8 cellular contexts compared by ENCODE assay signal in the genomic region with DNA sequence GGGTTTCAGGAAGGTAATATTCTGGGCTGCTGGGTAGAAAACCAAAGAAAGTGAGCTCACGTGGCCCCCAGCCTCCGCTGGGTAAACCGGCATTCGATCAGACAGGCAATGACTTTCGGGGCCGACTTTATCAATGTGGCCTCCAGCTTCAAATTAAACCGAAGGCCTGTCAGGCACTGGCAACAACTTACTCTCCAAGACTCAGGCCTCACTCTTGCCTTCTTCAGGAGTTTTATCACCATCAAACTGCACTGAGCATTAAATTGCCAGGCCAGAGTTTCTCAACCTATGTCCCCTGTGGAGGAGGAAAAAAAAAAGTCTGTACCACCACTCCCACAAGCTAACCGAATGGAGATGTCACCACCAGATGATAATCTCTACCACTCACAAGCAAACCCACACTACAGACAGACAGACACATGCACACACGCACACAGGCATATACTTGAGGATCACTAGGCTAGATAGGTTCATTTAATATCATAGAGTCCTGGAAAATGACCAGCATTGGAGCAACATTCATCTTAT. TPM values are rescaled to one million over a fixed set of nuclear protein-coding genes. Genes with fewer than 3 reads are reported as not detected.
A peak's percentile ranks its signal among the peaks of the same experiment; 100 is the strongest.
DNase-seq lines count a peak whose midpoint lies in the region; ATAC-seq and TF ChIP-seq lines count a peak whose summit lies in the region.

No MANE protein-coding gene starts in this region.

- H3K27me3 Mint-ChIP-seq in stimulated activated naive B cell treated with anti-CD40 and anti-IgM and Interleukin-4, amounts not matched to agents 10 μg/mL and 1 μg/mL and 100 μg/mL, for 72 hours, result peaks cover 13% of the 10 kb centered on the region in 2 donors

- peak overlapping the region; percentile 92 for H2AFZ ChIP-seq in SK-N-SH (ENCODE audit: low read depth)
- H2AFZ ChIP-seq in hepatocyte, result peak overlapping the region; percentile 92

- H3K36me3 Mint-ChIP-seq in stimulated activated naive B cell treated with anti-CD40 and anti-IgM and Interleukin-4, amounts not matched to agents 10 μg/mL and 1 μg/mL and 100 μg/mL, for 72 hours, result no peaks in the 10 kb centered on the region

- TF ChIP-seq EP300 in SK-N-SH (IDR thresholded peaks at IDR 0.05; ENCODE audit: borderline replicate concordance in 1 of 2, low read depth in 1 of 2, low read length in 1 of 2), result no peak

- H3K4me3 Mint-ChIP-seq in stimulated activated naive B cell treated with anti-CD40 and anti-IgM and Interleukin-4, amounts not matched to agents 10 μg/mL and 1 μg/mL and 100 μg/mL, for 72 hours, result peak overlapping the region; percentile 91

- H3K9me2 ChIP-seq in SK-N-SH (no peaks in the 10 kb centered on the region), hepatocyte (replicated peaks; ENCODE audit: insufficient read depth) (no peaks in the 10 kb centered on the region)

- no peaks in the 10 kb centered on the region for H4K20me1 ChIP-seq in SK-N-SH (ENCODE audit: insufficient read depth)
- no peaks in the 10 kb centered on the region for H4K20me1 ChIP-seq in hepatocyte (ENCODE audit: insufficient read depth, poor library complexity, severe bottlenecking)

- TF ChIP-seq CTCF in SK-N-SH (IDR thresholded peaks at IDR 0.05), result no peak
- TF ChIP-seq CTCF in VCaP (conservative IDR thresholded peaks at IDR 0.05), result no peak
- TF ChIP-seq CTCF in hepatocyte (IDR thresholded peaks at IDR 0.05; ENCODE audit: poor library complexity), result no peak

- no peaks in the 10 kb centered on the region for H3F3A ChIP-seq in SK-N-SH (replicated peaks; ENCODE audit: insufficient read depth)

- no peaks in the 10 kb centered on the region for H3K36me3 ChIP-seq in SK-N-SH (replicated peaks in 1 of 2; ENCODE audit: control insufficient read depth in 1 of 2, insufficient read depth in 2 of 2, low read length in 1 of 2)
- no peaks in the 10 kb centered on the region for H3K36me3 ChIP-seq in hepatocyte (replicated peaks; ENCODE audit: insufficient read depth, low read depth)

- H3K27me3 ChIP-seq in SK-N-SH (ENCODE audit: insufficient read depth) (no peaks in the 10 kb centered on the region), hepatocyte (no peaks in the 10 kb centered on the region)

- no peaks in the 10 kb centered on the region for H3K9me3 ChIP-seq in SK-N-SH
- H3K9me3 ChIP-seq in hepatocyte (ENCODE audit: low read depth), result no peaks in the 10 kb centered on the region

- peaks cover 14 to 15% of the 10 kb centered on the region in 2 experiments; a peak in 2 of 4 replicates for H3K4me1 ChIP-seq in SK-N-SH (ENCODE audit: control insufficient read depth in 1 of 2, insufficient read depth in 2 of 2, low read depth in 1 of 2, low read length in 1 of 2)
- peaks cover 18% of the 10 kb centered on the region for H3K4me1 ChIP-seq in hepatocyte (ENCODE audit: insufficient read depth)

- peak overlapping the region; percentile 89 for H3K4me2 ChIP-seq in SK-N-SH
- peak overlapping the region; percentile 87 for H3K4me2 ChIP-seq in hepatocyte

- no peak for TF ChIP-seq RAD21 in SK-N-SH (IDR thresholded peaks at IDR 0.05; ENCODE audit: low read length)

- H3K4me3 ChIP-seq in SK-N-SH (ENCODE audit: low read depth in 2 of 2, low read length in 1 of 2) (peak overlapping the region; percentile 74 to 75; a peak in 3 of 4 replicates), hepatocyte (no peak overlapping the region)

- POLR2A ChIA-PET in SK-N-SH (lab: Yijun Ruan, JAX), result no interaction called here

- no peak for DNase-seq in SK-N-SH
- DNase-seq in hepatocyte (ENCODE audit: low spot score), result no peak
- no peak for DNase-seq in stimulated activated naive B cell treated with anti-CD40 and anti-IgM and Interleukin-4, amounts not matched to agents 10 μg/mL and 1 μg/mL and 100 μg/mL, for 72 hours

- WGBS in SK-N-SH (ENCODE audit: low lambda C conversion rate), result 51% methylated on average over 9 of the region's 9 CpGs
- 53% methylated on average over 9 of the region's 9 CpGs for WGBS in hepatocyte (ENCODE audit: low lambda C conversion rate, missing lambda C conversion rate)

- CTCF ChIA-PET in SK-N-SH (lab: Yijun Ruan, JAX), result interaction anchor here (0.7 to 1.3 kb wide), 4 partner anchors 17 to 124 kb away, joined by 3 read pairs; no protein-coding TSS in a partner anchor

- H3K9me3 Mint-ChIP-seq in stimulated activated naive B cell treated with anti-CD40 and anti-IgM and Interleukin-4, amounts not matched to agents 10 μg/mL and 1 μg/mL and 100 μg/mL, for 72 hours, result no peaks in the 10 kb centered on the region

- H3K27ac ChIP-seq in SK-N-SH (ENCODE audit: low read depth in 2 of 2, low read length in 1 of 2) (peak overlapping the region; percentile 61 to 77; a peak in 3 of 4 replicates), VCaP (peak overlapping the region; percentile 85), hepatocyte (peak overlapping the region; percentile 96)

- H3K4me1 Mint-ChIP-seq in stimulated activated naive B cell treated with anti-CD40 and anti-IgM and Interleukin-4, amounts not matched to agents 10 μg/mL and 1 μg/mL and 100 μg/mL, for 72 hours, result peaks cover 18 to 23% of the 10 kb centered on the region in 2 donors

- H3K27ac Mint-ChIP-seq in stimulated activated naive B cell treated with anti-CD40 and anti-IgM and Interleukin-4, amounts not matched to agents 10 μg/mL and 1 μg/mL and 100 μg/mL, for 72 hours, result no peak overlapping the region

- H3K9ac ChIP-seq in SK-N-SH, result peak overlapping the region; percentile 76

- H3K79me2 ChIP-seq in SK-N-SH (ENCODE audit: insufficient read depth) (0 out of 2 replicates have a peak, but pooled peaks cover 3% of the 10 kb centered on the region), hepatocyte (peaks cover 18% of the 10 kb centered on the region)

- ATAC-seq in SK-N-SH treated with all-trans-retinoic acid at 6 μM for 48 hours (no peak), HG02798 (IDR thresholded peaks at IDR 0.05; ENCODE audit: poor library complexity, unreplicated experiment) (no peak), HG02571 (IDR thresholded peaks at IDR 0.05; ENCODE audit: unreplicated experiment) (no peak), GM21786 (IDR thresholded peaks at IDR 0.05; ENCODE audit: unreplicated experiment) (no peak)
- ATAC-seq in stimulated activated naive B cell treated with anti-CD40 and anti-IgM and Interleukin-4, amounts not matched to agents 10 μg/mL and 1 μg/mL and 100 μg/mL, for 72 hours (replicated peaks), result no peak

TF ChIP-seq in SK-N-SH, 30 proteins besides CTCF, POLR2A, EP300 and RAD21 (continues in another document):
- TF ChIP-seq, protein P1, sequence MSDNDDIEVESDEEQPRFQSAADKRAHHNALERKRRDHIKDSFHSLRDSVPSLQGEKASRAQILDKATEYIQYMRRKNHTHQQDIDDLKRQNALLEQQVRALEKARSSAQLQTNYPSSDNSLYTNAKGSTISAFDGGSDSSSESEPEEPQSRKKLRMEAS (IDR thresholded peaks at IDR 0.05; ENCODE audit: low read depth), result 0 out of 2 replicates have a peak, but pooled peaks have one; percentile 4

TF ChIP-seq in SK-N-SH treated with all-trans-retinoic acid at 6 μM for 48 hours, 23 proteins besides CTCF, POLR2A, EP300 and RAD21 (continues in another document):
- TF ChIP-seq CSDC2 (CRISPR knock-in tag; IDR thresholded peaks at IDR 0.05) (no peak), OSR1 (CRISPR knock-in tag; IDR thresholded peaks at IDR 0.05) (no peak), ZFP3 (CRISPR knock-in tag; IDR thresholded peaks at IDR 0.05) (no peak), GLIS3 (CRISPR knock-in tag; IDR thresholded peaks at IDR 0.05) (no peak), ZNF565 (CRISPR knock-in tag; conservative IDR thresholded peaks at IDR 0.05; ENCODE audit: low read depth) (no peak), ZC3H10 (CRISPR knock-in tag; IDR thresholded peaks at IDR 0.05) (no peak), ARNTL (CRISPR knock-in tag; IDR thresholded peaks at IDR 0.05; ENCODE audit: borderline replicate concordance, low read depth) (no peak), ZNF8 (CRISPR knock-in tag; IDR thresholded peaks at IDR 0.05) (no peak), ESRRG (CRISPR knock-in tag; IDR thresholded peaks at IDR 0.05) (no peak), ZFP30 (CRISPR knock-in tag; IDR thresholded peaks at IDR 0.05) (no peak)
- TF ChIP-seq, protein P2, sequence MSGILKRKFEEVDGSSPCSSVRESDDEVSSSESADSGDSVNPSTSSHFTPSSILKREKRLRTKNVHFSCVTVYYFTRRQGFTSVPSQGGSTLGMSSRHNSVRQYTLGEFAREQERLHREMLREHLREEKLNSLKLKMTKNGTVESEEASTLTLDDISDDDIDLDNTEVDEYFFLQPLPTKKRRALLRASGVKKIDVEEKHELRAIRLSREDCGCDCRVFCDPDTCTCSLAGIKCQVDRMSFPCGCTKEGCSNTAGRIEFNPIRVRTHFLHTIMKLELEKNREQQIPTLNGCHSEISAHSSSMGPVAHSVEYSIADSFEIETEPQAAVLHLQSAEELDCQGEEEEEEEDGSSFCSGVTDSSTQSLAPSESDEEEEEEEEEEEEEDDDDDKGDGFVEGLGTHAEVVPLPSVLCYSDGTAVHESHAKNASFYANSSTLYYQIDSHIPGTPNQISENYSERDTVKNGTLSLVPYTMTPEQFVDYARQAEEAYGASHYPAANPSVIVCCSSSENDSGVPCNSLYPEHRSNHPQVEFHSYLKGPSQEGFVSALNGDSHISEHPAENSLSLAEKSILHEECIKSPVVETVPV (CRISPR knock-in tag; IDR thresholded peaks at IDR 0.05), result no peak
- TF ChIP-seq, protein P3, sequence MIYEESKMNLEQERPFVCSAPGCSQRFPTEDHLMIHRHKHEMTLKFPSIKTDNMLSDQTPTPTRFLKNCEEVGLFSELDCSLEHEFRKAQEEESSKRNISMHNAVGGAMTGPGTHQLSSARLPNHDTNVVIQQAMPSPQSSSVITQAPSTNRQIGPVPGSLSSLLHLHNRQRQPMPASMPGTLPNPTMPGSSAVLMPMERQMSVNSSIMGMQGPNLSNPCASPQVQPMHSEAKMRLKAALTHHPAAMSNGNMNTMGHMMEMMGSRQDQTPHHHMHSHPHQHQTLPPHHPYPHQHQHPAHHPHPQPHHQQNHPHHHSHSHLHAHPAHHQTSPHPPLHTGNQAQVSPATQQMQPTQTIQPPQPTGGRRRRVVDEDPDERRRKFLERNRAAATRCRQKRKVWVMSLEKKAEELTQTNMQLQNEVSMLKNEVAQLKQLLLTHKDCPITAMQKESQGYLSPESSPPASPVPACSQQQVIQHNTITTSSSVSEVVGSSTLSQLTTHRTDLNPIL (CRISPR knock-in tag; IDR thresholded peaks at IDR 0.05; ENCODE audit: low read depth), result no peak

RNA-seq across cellular contexts. Expression of a gene that starts 1.1 kb away (rescaled TPM):
- 3.0 and 3.8 TPM in 2 replicates for polyA plus RNA-seq in SK-N-SH (2012; rRNA removed)
- 1.6 and 2.5 TPM in 2 replicates for polyA plus RNA-seq in SK-N-SH (2012; cell fraction: cytosol; rRNA removed)
- polyA plus RNA-seq in SK-N-SH (2012; cell fraction: nucleus; rRNA removed), result 5.4 and 15.8 TPM in 2 replicates
- total RNA-seq in hepatocyte, result 7.1 and 10.4 TPM in 2 replicates
- polyA plus RNA-seq in hepatocyte, result 0.74 and 3.8 TPM in 2 replicates
